ENCODE assay signal across 1 cellular context in genomic region chr4:151165205-151166000, GRCh38.
TF ChIP-seq lines count a peak whose summit lies in the region.

No MANE protein-coding gene starts in this region.

TF ChIP-seq in HEK293, 187 proteins besides CTCF, POLR2A, EP300 and RAD21 (continued from another document):
- TF ChIP-seq TSHZ1 (tag by site-specific recombination; IDR thresholded peaks at IDR 0.05; ENCODE audit: borderline replicate concordance) (no peak), MYNN (tag by site-specific recombination; IDR thresholded peaks at IDR 0.05; ENCODE audit: borderline replicate concordance) (no peak), ZNF146 (tag by site-specific recombination; IDR thresholded peaks at IDR 0.05) (no peak), ZNF155 (tag by site-specific recombination; IDR thresholded peaks at IDR 0.05) (no peak), ZNF157 (tag by site-specific recombination; IDR thresholded peaks at IDR 0.05) (no peak), ZNF701 (tag by site-specific recombination; IDR thresholded peaks at IDR 0.05) (no peak), BCL6B (tag by site-specific recombination; IDR thresholded peaks at IDR 0.05) (no peak), ZNF394 (tag by site-specific recombination; IDR thresholded peaks at IDR 0.05; ENCODE audit: borderline replicate concordance) (no peak), MZF1 (tag by site-specific recombination; IDR thresholded peaks at IDR 0.05; ENCODE audit: borderline replicate concordance) (no peak), PRDM6 (tag by site-specific recombination; IDR thresholded peaks at IDR 0.05) (peak; percentile 65), SETDB1 (IDR thresholded peaks at IDR 0.05; ENCODE audit: insufficient read length, low read length) (no peak), ZNF202 (tag by site-specific recombination; IDR thresholded peaks at IDR 0.05; ENCODE audit: borderline replicate concordance) (no peak)
TF ChIP-seq in HEK293: peak in this region for 2.
